In genomic region chr17:78356163-78356713, GRCh38 we compare ENCODE assay signal across 1 cellular context.
TF ChIP-seq lines count a peak whose summit lies in the region.

No MANE protein-coding gene starts in this region.

TF ChIP-seq in GM12878, 131 proteins besides CTCF, POLR2A, EP300 and RAD21 (continued from another document and continues in another):
- TF ChIP-seq POLR2AphosphoS5 (IDR thresholded peaks at IDR 0.05; ENCODE audit: low read length) = peak; percentile 91
- TF ChIP-seq STAT1 (conservative IDR thresholded peaks at IDR 0.05) = 0 out of 2 replicates have a peak, but pooled peaks have one; percentile 31
- no peak for TF ChIP-seq LARP7 (IDR thresholded peaks at IDR 0.05)
- TF ChIP-seq PRDM15 (CRISPR knock-in tag; IDR thresholded peaks at IDR 0.05) = no peak
- TF ChIP-seq TCF7 (IDR thresholded peaks at IDR 0.05; ENCODE audit: borderline replicate concordance) = no peak
- TF ChIP-seq TBL1XR1 (IDR thresholded peaks at IDR 0.05; ENCODE audit: low read depth, low read length) = peak; percentile 78; the same call in 1 of the 2 replicates
- no peak for TF ChIP-seq KLF5 (IDR thresholded peaks at IDR 0.05; ENCODE audit: partially characterized antibody)
- TF ChIP-seq ZNF207 (IDR thresholded peaks at IDR 0.05; ENCODE audit: borderline replicate concordance) = no peak
- TF ChIP-seq JUND (IDR thresholded peaks at IDR 0.05; ENCODE audit: low read depth, low read length) = peak; percentile 73; the same call in 1 of the 2 replicates
- TF ChIP-seq POLR2AphosphoS2 (IDR thresholded peaks at IDR 0.05; ENCODE audit: low read depth, low read length) = 0 out of 2 replicates have a peak, but pooled peaks have one; percentile 45
- no peak for TF ChIP-seq ESRRA (IDR thresholded peaks at IDR 0.05; ENCODE audit: low read length)
- no peak for TF ChIP-seq HDAC2 (IDR thresholded peaks at IDR 0.05)
- TF ChIP-seq NRF1 (conservative IDR thresholded peaks at IDR 0.05; ENCODE audit: low read depth, low read length) = no peak; the same call in 1 of the 2 replicates
- no peak; the same call in 1 of the 2 replicates for TF ChIP-seq NFIC (IDR thresholded peaks at IDR 0.05; ENCODE audit: low read depth, low read length)
- no peak for TF ChIP-seq PAX8 (IDR thresholded peaks at IDR 0.05)
- TF ChIP-seq RAD51 (IDR thresholded peaks at IDR 0.05) = no peak
- TF ChIP-seq E4F1 (IDR thresholded peaks at IDR 0.05; ENCODE audit: borderline replicate concordance, partially characterized antibody) = no peak
- TF ChIP-seq ZNF274 (IDR thresholded peaks at IDR 0.05; ENCODE audit: insufficient read depth, insufficient read length) = no peak
- peak; percentile 97 to 98 for TF ChIP-seq IKZF2 (IDR thresholded peaks at IDR 0.05)
- TF ChIP-seq CEBPB (IDR thresholded peaks at IDR 0.05; ENCODE audit: borderline replicate concordance in 1 of 2, low read depth in 2 of 2, low read length in 2 of 2) = no peak
- TF ChIP-seq WRNIP1 (IDR thresholded peaks at IDR 0.05; ENCODE audit: borderline replicate concordance, low read depth, low read length) = 0 out of 2 replicates have a peak, but pooled peaks have one; percentile 91
- no peak for TF ChIP-seq ETV6 (conservative IDR thresholded peaks at IDR 0.05 in 1 of 2, IDR thresholded peaks at IDR 0.05 in 1 of 2; ENCODE audit: borderline replicate concordance in 1 of 2, low read depth in 1 of 2)
- TF ChIP-seq ELK1 (IDR thresholded peaks at IDR 0.05; ENCODE audit: low read depth, low read length) = no peak
- no peak for TF ChIP-seq SREBF1 (IDR thresholded peaks at IDR 0.05; ENCODE audit: low read length)
- no peak for TF ChIP-seq ASH2L (IDR thresholded peaks at IDR 0.05; ENCODE audit: borderline replicate concordance, low read depth)
- TF ChIP-seq EGR1 (IDR thresholded peaks at IDR 0.05; ENCODE audit: borderline replicate concordance in 1 of 2, low read depth in 2 of 2, low read length in 2 of 2) = peak in 1 of 2 experiments; percentile 57; a peak in 1 of 3 replicates
- 0 out of 2 replicates have a peak, but pooled peaks have one; percentile 70 for TF ChIP-seq CHD1 (IDR thresholded peaks at IDR 0.05; ENCODE audit: low read depth, low read length)
- peak; percentile 63; the same call in 1 of the 2 replicates for TF ChIP-seq BACH1 (IDR thresholded peaks at IDR 0.05; ENCODE audit: borderline replicate concordance)
- peak; percentile 94 for TF ChIP-seq RUNX3 (IDR thresholded peaks at IDR 0.05; ENCODE audit: low read length)
- TF ChIP-seq BCL11A (IDR thresholded peaks at IDR 0.05; ENCODE audit: low read depth, low read length) = peak; percentile 87
- TF ChIP-seq ZSCAN29 (IDR thresholded peaks at IDR 0.05) = no peak
- no peak for TF ChIP-seq RB1 (IDR thresholded peaks at IDR 0.05; ENCODE audit: borderline replicate concordance)
- TF ChIP-seq BMI1 (IDR thresholded peaks at IDR 0.05; ENCODE audit: borderline replicate concordance) = peak; percentile 65
- TF ChIP-seq NKRF (conservative IDR thresholded peaks at IDR 0.05) = no peak
- peak; percentile 98 for TF ChIP-seq NBN (IDR thresholded peaks at IDR 0.05)
- TF ChIP-seq PAX5 (IDR thresholded peaks at IDR 0.05; ENCODE audit: borderline replicate concordance, low read depth, low read length) = peak; percentile 95
- no peak for TF ChIP-seq FOS (IDR thresholded peaks at IDR 0.05; ENCODE audit: borderline replicate concordance, extremely low read depth, insufficient read length)
- no peak for TF ChIP-seq ZNF217 (IDR thresholded peaks at IDR 0.05)
- TF ChIP-seq MLLT1 (IDR thresholded peaks at IDR 0.05) = peak; percentile 84
- peak; percentile 87 for TF ChIP-seq DPF2 (IDR thresholded peaks at IDR 0.05)
- TF ChIP-seq NFXL1 (IDR thresholded peaks at IDR 0.05; ENCODE audit: borderline replicate concordance) = no peak
- peak; percentile 80 for TF ChIP-seq SP1 (IDR thresholded peaks at IDR 0.05; ENCODE audit: low read depth, low read length)
- no peak for TF ChIP-seq CBX3 (IDR thresholded peaks at IDR 0.05; ENCODE audit: borderline replicate concordance, low read depth)
- no peak for TF ChIP-seq EZH2 (IDR thresholded peaks at IDR 0.05; ENCODE audit: borderline replicate concordance, control insufficient read depth, low read depth, low read length)
- no peak for TF ChIP-seq ZZZ3 (IDR thresholded peaks at IDR 0.05; ENCODE audit: control insufficient read depth, insufficient read length, low read depth)
- TF ChIP-seq E2F4 (IDR thresholded peaks at IDR 0.05; ENCODE audit: low read depth, low read length) = no peak
- no peak for TF ChIP-seq PML (IDR thresholded peaks at IDR 0.05; ENCODE audit: low read length)
- TF ChIP-seq SMARCA5 (IDR thresholded peaks at IDR 0.05) = no peak
- TF ChIP-seq ZNF384 (IDR thresholded peaks at IDR 0.05; ENCODE audit: borderline replicate concordance, low read depth, low read length) = no peak
- no peak for TF ChIP-seq YBX1 (IDR thresholded peaks at IDR 0.05)
- no peak for TF ChIP-seq HCFC1 (IDR thresholded peaks at IDR 0.05; ENCODE audit: low read length)
- no peak for TF ChIP-seq CHD4 (IDR thresholded peaks at IDR 0.05)
- TF ChIP-seq MEF2B (IDR thresholded peaks at IDR 0.05; ENCODE audit: partially characterized antibody, poor library complexity, severe bottlenecking) = peak; percentile 62
- TF ChIP-seq SUPT20H (IDR thresholded peaks at IDR 0.05; ENCODE audit: borderline replicate concordance, control insufficient read depth, low read depth, low read length) = no peak
- TF ChIP-seq IKZF1 (conservative IDR thresholded peaks at IDR 0.05) = peak; percentile 96
- peak; percentile 100 for TF ChIP-seq POU2F2 (IDR thresholded peaks at IDR 0.05; ENCODE audit: borderline replicate concordance, low read depth, low read length)
- TF ChIP-seq HDGF (IDR thresholded peaks at IDR 0.05) = peak; percentile 45; the same call in 1 of the 2 replicates
- no peak for TF ChIP-seq SREBF2 (IDR thresholded peaks at IDR 0.05; ENCODE audit: low read length)
- TF ChIP-seq CBX5 (IDR thresholded peaks at IDR 0.05; ENCODE audit: low read depth) = no peak
- no peak for TF ChIP-seq SIX5 (IDR thresholded peaks at IDR 0.05; ENCODE audit: low read depth, low read length, severe bottlenecking)
- peak; percentile 86 for TF ChIP-seq ATF2 (IDR thresholded peaks at IDR 0.05; ENCODE audit: low read length)
- peak; percentile 81 for TF ChIP-seq PKNOX1 (IDR thresholded peaks at IDR 0.05)
- peak; percentile 89 for TF ChIP-seq CBFB (IDR thresholded peaks at IDR 0.05; ENCODE audit: low read depth)
